Comparison of ENCODE assay signal across 1 cellular context in the genomic region with DNA sequence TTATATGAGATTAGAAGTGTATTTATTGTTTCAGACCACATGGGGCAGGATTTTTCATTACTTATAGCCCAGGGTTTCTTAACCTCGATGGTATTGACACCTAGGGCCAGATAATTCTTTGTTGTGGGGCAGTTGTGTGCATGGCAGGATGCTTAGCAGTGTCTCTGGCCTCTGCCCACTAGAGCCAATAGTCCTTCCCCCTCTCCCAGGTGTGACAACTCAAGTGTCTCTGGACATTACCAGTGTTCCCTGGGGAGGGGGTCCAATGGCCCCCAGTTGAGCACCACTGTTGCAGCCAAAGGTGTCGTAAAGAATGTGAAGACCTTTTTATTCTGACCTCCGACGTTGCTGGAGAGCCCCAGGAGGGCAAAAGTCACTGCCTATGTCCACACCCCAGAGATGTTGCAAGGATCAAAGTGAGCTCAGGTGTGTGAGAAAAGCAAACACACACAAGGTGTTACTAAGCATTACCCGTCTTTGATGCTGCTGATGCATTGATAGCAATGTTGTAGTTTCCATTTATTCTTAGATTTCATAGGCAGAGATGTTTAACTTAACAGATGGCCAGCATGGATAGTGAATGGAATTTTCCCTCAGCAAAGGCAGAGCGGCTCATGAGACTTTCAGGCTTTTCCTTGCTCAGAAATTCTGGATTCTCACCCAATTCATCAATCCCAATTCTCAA.
TF ChIP-seq lines count a peak whose summit lies in the region.

No MANE protein-coding gene starts in this region.

TF ChIP-seq in HepG2, 621 proteins besides CTCF, POLR2A, EP300 and RAD21 (continued from another document and continues in another):
- TF ChIP-seq, protein P1, sequence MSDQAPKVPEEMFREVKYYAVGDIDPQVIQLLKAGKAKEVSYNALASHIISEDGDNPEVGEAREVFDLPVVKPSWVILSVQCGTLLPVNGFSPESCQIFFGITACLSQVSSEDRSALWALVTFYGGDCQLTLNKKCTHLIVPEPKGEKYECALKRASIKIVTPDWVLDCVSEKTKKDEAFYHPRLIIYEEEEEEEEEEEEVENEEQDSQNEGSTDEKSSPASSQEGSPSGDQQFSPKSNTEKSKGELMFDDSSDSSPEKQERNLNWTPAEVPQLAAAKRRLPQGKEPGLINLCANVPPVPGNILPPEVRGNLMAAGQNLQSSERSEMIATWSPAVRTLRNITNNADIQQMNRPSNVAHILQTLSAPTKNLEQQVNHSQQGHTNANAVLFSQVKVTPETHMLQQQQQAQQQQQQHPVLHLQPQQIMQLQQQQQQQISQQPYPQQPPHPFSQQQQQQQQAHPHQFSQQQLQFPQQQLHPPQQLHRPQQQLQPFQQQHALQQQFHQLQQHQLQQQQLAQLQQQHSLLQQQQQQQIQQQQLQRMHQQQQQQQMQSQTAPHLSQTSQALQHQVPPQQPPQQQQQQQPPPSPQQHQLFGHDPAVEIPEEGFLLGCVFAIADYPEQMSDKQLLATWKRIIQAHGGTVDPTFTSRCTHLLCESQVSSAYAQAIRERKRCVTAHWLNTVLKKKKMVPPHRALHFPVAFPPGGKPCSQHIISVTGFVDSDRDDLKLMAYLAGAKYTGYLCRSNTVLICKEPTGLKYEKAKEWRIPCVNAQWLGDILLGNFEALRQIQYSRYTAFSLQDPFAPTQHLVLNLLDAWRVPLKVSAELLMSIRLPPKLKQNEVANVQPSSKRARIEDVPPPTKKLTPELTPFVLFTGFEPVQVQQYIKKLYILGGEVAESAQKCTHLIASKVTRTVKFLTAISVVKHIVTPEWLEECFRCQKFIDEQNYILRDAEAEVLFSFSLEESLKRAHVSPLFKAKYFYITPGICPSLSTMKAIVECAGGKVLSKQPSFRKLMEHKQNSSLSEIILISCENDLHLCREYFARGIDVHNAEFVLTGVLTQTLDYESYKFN (CRISPR knock-in tag; conservative IDR thresholded peaks at IDR 0.05): peak; percentile 97
- no peak for TF ChIP-seq ZNF891 (CRISPR knock-in tag; IDR thresholded peaks at IDR 0.05)
- TF ChIP-seq, protein P2, sequence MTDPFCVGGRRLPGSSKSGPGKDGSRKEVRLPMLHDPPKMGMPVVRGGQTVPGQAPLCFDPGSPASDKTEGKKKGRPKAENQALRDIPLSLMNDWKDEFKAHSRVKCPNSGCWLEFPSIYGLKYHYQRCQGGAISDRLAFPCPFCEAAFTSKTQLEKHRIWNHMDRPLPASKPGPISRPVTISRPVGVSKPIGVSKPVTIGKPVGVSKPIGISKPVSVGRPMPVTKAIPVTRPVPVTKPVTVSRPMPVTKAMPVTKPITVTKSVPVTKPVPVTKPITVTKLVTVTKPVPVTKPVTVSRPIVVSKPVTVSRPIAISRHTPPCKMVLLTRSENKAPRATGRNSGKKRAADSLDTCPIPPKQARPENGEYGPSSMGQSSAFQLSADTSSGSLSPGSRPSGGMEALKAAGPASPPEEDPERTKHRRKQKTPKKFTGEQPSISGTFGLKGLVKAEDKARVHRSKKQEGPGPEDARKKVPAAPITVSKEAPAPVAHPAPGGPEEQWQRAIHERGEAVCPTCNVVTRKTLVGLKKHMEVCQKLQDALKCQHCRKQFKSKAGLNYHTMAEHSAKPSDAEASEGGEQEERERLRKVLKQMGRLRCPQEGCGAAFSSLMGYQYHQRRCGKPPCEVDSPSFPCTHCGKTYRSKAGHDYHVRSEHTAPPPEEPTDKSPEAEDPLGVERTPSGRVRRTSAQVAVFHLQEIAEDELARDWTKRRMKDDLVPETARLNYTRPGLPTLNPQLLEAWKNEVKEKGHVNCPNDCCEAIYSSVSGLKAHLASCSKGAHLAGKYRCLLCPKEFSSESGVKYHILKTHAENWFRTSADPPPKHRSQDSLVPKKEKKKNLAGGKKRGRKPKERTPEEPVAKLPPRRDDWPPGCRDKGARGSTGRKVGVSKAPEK (CRISPR knock-in tag; IDR thresholded peaks at IDR 0.05; ENCODE audit: borderline replicate concordance): peak; percentile 100
- TF ChIP-seq ZNF720 (CRISPR knock-in tag; IDR thresholded peaks at IDR 0.05): 0 out of 2 replicates have a peak, but pooled peaks have one; percentile 76
- peak; percentile 98 for TF ChIP-seq RARA (CRISPR knock-in tag; IDR thresholded peaks at IDR 0.05)
- no peak for TF ChIP-seq HNRNPUL1 (IDR thresholded peaks at IDR 0.05; ENCODE audit: low read depth, low read length)
- TF ChIP-seq TMF1 (CRISPR knock-in tag; IDR thresholded peaks at IDR 0.05; ENCODE audit: low read depth): peak; percentile 93
- TF ChIP-seq CENPT (CRISPR knock-in tag; IDR thresholded peaks at IDR 0.05; ENCODE audit: low read depth): peak; percentile 45; the same call in 1 of the 2 replicates
- no peak for TF ChIP-seq ZNF207 (IDR thresholded peaks at IDR 0.05; ENCODE audit: borderline replicate concordance)
- TF ChIP-seq FLYWCH1 (CRISPR knock-in tag; IDR thresholded peaks at IDR 0.05): no peak
- TF ChIP-seq MXI1 (IDR thresholded peaks at IDR 0.05; ENCODE audit: borderline replicate concordance, low read depth, low read length): peak; percentile 39; the same call in 1 of the 3 replicates
- no peak for TF ChIP-seq TCF12 (IDR thresholded peaks at IDR 0.05)
- peak; percentile 100 for TF ChIP-seq TCF12 (CRISPR knock-in tag; IDR thresholded peaks at IDR 0.05)
- TF ChIP-seq ZNF251 (CRISPR knock-in tag; IDR thresholded peaks at IDR 0.05): no peak
- no peak; the same call in 1 of the 2 replicates for TF ChIP-seq ZFP36L1 (CRISPR knock-in tag; IDR thresholded peaks at IDR 0.05)
- no peak for TF ChIP-seq HNRNPLL (IDR thresholded peaks at IDR 0.05; ENCODE audit: low read depth, low read length, poor library complexity, severe bottlenecking)
- TF ChIP-seq ZNF782 (CRISPR knock-in tag; IDR thresholded peaks at IDR 0.05; ENCODE audit: borderline replicate concordance): no peak; the same call in 1 of the 2 replicates
- peak; percentile 56; the same call in 1 of the 2 replicates for TF ChIP-seq NFYC (CRISPR knock-in tag; IDR thresholded peaks at IDR 0.05)
- TF ChIP-seq RORA (CRISPR knock-in tag; IDR thresholded peaks at IDR 0.05): peak; percentile 65; the same call in 1 of the 2 replicates
- no peak; the same call in 1 of the 2 replicates for TF ChIP-seq ELF4 (CRISPR knock-in tag; IDR thresholded peaks at IDR 0.05; ENCODE audit: borderline replicate concordance)
- peak; percentile 96 for TF ChIP-seq BRD4 (CRISPR knock-in tag; IDR thresholded peaks at IDR 0.05)
- TF ChIP-seq TCF7 (IDR thresholded peaks at IDR 0.05; ENCODE audit: low read depth): peak; percentile 100
- peak; percentile 16; the same call in 1 of the 2 replicates for TF ChIP-seq ZZZ3 (CRISPR knock-in tag; IDR thresholded peaks at IDR 0.05; ENCODE audit: borderline replicate concordance)
- peak; percentile 91 for TF ChIP-seq YEATS4 (CRISPR knock-in tag; IDR thresholded peaks at IDR 0.05; ENCODE audit: borderline replicate concordance)
- TF ChIP-seq ZNF879 (CRISPR knock-in tag; IDR thresholded peaks at IDR 0.05): no peak
- TF ChIP-seq BRCA1 (CRISPR knock-in tag; IDR thresholded peaks at IDR 0.05): 0 out of 2 replicates have a peak, but pooled peaks have one; percentile 72
- TF ChIP-seq MXD4 (CRISPR knock-in tag; IDR thresholded peaks at IDR 0.05): peak; percentile 69; the same call in 1 of the 2 replicates
- TF ChIP-seq ZNF501 (CRISPR knock-in tag; IDR thresholded peaks at IDR 0.05): peak; percentile 87
- no peak for TF ChIP-seq ZNF530 (CRISPR knock-in tag; IDR thresholded peaks at IDR 0.05; ENCODE audit: low read depth)
- TF ChIP-seq ZKSCAN1 (IDR thresholded peaks at IDR 0.05; ENCODE audit: low read length): peak; percentile 48; the same call in 1 of the 2 replicates
- TF ChIP-seq NFATC3 (CRISPR knock-in tag; IDR thresholded peaks at IDR 0.05): no peak; the same call in 1 of the 2 replicates
- 0 out of 2 replicates have a peak, but pooled peaks have one; percentile 19 for TF ChIP-seq ZNF546 (CRISPR knock-in tag; conservative IDR thresholded peaks at IDR 0.05)
- TF ChIP-seq, protein P3, sequence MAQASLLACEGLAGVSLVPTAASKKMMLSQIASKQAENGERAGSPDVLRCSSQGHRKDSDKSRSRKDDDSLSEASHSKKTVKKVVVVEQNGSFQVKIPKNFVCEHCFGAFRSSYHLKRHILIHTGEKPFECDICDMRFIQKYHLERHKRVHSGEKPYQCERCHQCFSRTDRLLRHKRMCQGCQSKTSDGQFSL (CRISPR knock-in tag; IDR thresholded peaks at IDR 0.05): peak; percentile 80
- TF ChIP-seq, protein P4, sequence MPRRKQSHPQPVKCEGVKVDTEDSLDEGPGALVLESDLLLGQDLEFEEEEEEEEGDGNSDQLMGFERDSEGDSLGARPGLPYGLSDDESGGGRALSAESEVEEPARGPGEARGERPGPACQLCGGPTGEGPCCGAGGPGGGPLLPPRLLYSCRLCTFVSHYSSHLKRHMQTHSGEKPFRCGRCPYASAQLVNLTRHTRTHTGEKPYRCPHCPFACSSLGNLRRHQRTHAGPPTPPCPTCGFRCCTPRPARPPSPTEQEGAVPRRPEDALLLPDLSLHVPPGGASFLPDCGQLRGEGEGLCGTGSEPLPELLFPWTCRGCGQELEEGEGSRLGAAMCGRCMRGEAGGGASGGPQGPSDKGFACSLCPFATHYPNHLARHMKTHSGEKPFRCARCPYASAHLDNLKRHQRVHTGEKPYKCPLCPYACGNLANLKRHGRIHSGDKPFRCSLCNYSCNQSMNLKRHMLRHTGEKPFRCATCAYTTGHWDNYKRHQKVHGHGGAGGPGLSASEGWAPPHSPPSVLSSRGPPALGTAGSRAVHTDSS (CRISPR knock-in tag; conservative IDR thresholded peaks at IDR 0.05): no peak; the same call in none of the 2 replicates
- TF ChIP-seq SKI (IDR thresholded peaks at IDR 0.05; ENCODE audit: partially characterized antibody): peak; percentile 95
- TF ChIP-seq, protein P5, sequence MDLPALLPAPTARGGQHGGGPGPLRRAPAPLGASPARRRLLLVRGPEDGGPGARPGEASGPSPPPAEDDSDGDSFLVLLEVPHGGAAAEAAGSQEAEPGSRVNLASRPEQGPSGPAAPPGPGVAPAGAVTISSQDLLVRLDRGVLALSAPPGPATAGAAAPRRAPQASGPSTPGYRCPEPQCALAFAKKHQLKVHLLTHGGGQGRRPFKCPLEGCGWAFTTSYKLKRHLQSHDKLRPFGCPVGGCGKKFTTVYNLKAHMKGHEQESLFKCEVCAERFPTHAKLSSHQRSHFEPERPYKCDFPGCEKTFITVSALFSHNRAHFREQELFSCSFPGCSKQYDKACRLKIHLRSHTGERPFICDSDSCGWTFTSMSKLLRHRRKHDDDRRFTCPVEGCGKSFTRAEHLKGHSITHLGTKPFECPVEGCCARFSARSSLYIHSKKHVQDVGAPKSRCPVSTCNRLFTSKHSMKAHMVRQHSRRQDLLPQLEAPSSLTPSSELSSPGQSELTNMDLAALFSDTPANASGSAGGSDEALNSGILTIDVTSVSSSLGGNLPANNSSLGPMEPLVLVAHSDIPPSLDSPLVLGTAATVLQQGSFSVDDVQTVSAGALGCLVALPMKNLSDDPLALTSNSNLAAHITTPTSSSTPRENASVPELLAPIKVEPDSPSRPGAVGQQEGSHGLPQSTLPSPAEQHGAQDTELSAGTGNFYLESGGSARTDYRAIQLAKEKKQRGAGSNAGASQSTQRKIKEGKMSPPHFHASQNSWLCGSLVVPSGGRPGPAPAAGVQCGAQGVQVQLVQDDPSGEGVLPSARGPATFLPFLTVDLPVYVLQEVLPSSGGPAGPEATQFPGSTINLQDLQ (CRISPR knock-in tag; IDR thresholded peaks at IDR 0.05): no peak
- TF ChIP-seq ZNF773 (CRISPR knock-in tag; IDR thresholded peaks at IDR 0.05; ENCODE audit: borderline replicate concordance): no peak
- TF ChIP-seq, protein P6, sequence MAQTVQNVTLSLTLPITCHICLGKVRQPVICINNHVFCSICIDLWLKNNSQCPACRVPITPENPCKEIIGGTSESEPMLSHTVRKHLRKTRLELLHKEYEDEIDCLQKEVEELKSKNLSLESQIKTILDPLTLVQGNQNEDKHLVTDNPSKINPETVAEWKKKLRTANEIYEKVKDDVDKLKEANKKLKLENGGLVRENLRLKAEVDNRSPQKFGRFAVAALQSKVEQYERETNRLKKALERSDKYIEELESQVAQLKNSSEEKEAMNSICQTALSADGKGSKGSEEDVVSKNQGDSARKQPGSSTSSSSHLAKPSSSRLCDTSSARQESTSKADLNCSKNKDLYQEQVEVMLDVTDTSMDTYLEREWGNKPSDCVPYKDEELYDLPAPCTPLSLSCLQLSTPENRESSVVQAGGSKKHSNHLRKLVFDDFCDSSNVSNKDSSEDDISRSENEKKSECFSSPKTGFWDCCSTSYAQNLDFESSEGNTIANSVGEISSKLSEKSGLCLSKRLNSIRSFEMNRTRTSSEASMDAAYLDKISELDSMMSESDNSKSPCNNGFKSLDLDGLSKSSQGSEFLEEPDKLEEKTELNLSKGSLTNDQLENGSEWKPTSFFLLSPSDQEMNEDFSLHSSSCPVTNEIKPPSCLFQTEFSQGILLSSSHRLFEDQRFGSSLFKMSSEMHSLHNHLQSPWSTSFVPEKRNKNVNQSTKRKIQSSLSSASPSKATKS (CRISPR knock-in tag; IDR thresholded peaks at IDR 0.05): 0 out of 2 replicates have a peak, but pooled peaks have one; percentile 70
- TF ChIP-seq, protein P7, sequence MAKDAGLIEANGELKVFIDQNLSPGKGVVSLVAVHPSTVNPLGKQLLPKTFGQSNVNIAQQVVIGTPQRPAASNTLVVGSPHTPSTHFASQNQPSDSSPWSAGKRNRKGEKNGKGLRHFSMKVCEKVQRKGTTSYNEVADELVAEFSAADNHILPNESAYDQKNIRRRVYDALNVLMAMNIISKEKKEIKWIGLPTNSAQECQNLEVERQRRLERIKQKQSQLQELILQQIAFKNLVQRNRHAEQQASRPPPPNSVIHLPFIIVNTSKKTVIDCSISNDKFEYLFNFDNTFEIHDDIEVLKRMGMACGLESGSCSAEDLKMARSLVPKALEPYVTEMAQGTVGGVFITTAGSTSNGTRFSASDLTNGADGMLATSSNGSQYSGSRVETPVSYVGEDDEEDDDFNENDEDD (CRISPR knock-in tag; IDR thresholded peaks at IDR 0.05; ENCODE audit: borderline replicate concordance): peak; percentile 74; the same call in 1 of the 2 replicates
- no peak for TF ChIP-seq HCFC1 (IDR thresholded peaks at IDR 0.05; ENCODE audit: low read depth, low read length)
- peak; percentile 88 for TF ChIP-seq ZNF790 (CRISPR knock-in tag; IDR thresholded peaks at IDR 0.05; ENCODE audit: borderline replicate concordance)
- TF ChIP-seq, protein P8, sequence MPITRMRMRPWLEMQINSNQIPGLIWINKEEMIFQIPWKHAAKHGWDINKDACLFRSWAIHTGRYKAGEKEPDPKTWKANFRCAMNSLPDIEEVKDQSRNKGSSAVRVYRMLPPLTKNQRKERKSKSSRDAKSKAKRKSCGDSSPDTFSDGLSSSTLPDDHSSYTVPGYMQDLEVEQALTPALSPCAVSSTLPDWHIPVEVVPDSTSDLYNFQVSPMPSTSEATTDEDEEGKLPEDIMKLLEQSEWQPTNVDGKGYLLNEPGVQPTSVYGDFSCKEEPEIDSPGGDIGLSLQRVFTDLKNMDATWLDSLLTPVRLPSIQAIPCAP (CRISPR knock-in tag; IDR thresholded peaks at IDR 0.05; ENCODE audit: low read depth): 0 out of 2 replicates have a peak, but pooled peaks have one; percentile 65
- TF ChIP-seq HNRNPH1 (optimal IDR thresholded peaks at IDR 0.05; ENCODE audit: low read depth, low read length): no peak
